16 cellular contexts compared by ENCODE assay signal in the genomic region with DNA sequence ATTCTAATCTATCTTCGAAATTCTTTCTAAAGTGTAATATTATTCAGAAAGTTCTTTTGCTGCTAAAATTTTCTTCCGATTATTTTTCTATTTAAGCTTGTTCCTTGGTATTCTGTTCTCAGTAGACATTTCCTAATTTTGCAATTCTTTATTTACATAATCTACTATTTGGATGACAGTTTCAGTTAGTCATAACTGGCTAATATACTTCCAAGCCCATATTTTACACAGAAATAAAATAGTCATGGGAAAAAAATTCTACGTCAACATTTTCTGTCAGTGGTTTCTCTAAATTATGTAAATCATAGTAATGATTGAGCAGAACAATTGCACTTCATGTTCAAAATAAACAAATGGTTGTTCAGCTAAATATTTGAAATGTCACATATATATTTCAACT.
DNase-seq lines count a peak whose midpoint lies in the region; TF ChIP-seq lines count a peak whose summit lies in the region.
"Had no signal": no experiment of that assay in that cellular context is flagged by ENCODE, and none has a peak within 500 bp of the region (broad histone marks: within the 10 kb centered on the region; RNA-seq: fewer than 3 reads in every experiment).

No MANE protein-coding gene starts in this region.

- no peaks in the 10 kb centered on the region for H3K9me3 ChIP-seq in breast epithelium
- no peaks in the 10 kb centered on the region for H3K9me3 ChIP-seq in adipocyte (ENCODE audit: control insufficient read depth, low read length)
- no peaks in the 10 kb centered on the region for H3K9me3 ChIP-seq in fibroblast of lung (ENCODE audit: control insufficient read depth, insufficient read depth, low read depth, low read length)

- no peak overlapping the region for H3K9ac ChIP-seq in adipocyte (ENCODE audit: low read length)
- H3K9ac ChIP-seq in fibroblast of lung (ENCODE audit: insufficient read depth, low read length): no peak overlapping the region

- no peaks in the 10 kb centered on the region for H4K20me1 ChIP-seq in fibroblast of lung (ENCODE audit: control insufficient read depth, extremely low read depth, insufficient read depth, low read length)

- H3K27me3 ChIP-seq in breast epithelium (no peaks in the 10 kb centered on the region), adipocyte (replicated peaks; ENCODE audit: control insufficient read depth, insufficient read depth, low read length) (no peaks in the 10 kb centered on the region), fibroblast of lung (ENCODE audit: control insufficient read depth, insufficient read depth, low read length) (no peaks in the 10 kb centered on the region)

- H3K36me3 ChIP-seq in breast epithelium: no peaks in the 10 kb centered on the region
- no peaks in the 10 kb centered on the region for H3K36me3 ChIP-seq in adipocyte (ENCODE audit: control insufficient read depth, insufficient read depth, low read length, severe bottlenecking)
- H3K36me3 ChIP-seq in fibroblast of lung (ENCODE audit: control insufficient read depth, insufficient read depth, low read length): no peaks in the 10 kb centered on the region

- intact Hi-C loops in MCF 10A (cut with micrococcal nuclease): no loop called here
- intact Hi-C loops in breast epithelium (cut with DNase I; ENCODE audit: low total_unique reads): no loop called here

- no peaks in the 10 kb centered on the region for H3K4me1 ChIP-seq in breast epithelium
- H3K4me1 ChIP-seq in adipocyte (ENCODE audit: control insufficient read depth, insufficient read depth, low read length): no peaks in the 10 kb centered on the region
- H3K4me1 ChIP-seq in fibroblast of lung (ENCODE audit: control insufficient read depth, extremely low read depth, insufficient read depth, low read length): no peaks in the 10 kb centered on the region

- no peak for TF ChIP-seq CTCF in MCF 10A (IDR thresholded peaks at IDR 0.05; ENCODE audit: unreplicated experiment)
- no peak for TF ChIP-seq CTCF in breast epithelium (IDR thresholded peaks at IDR 0.05)
- TF ChIP-seq CTCF in fibroblast of lung (conservative IDR thresholded peaks at IDR 0.05 in 1 of 2, IDR thresholded peaks at IDR 0.05 in 1 of 2; ENCODE audit: low read depth in 1 of 2, low read length in 2 of 2): no peak

- no peak overlapping the region for H2AFZ ChIP-seq in fibroblast of lung (ENCODE audit: low read length)

- POLR2A ChIA-PET in MCF 10A (lab: Yijun Ruan, JAX): interaction anchor here (0.6 kb wide), 1 partner anchor 198 kb away, joined by 3 read pairs; no protein-coding TSS in a partner anchor
- POLR2A ChIA-PET in activated CD4-positive, alpha-beta memory T cell treated with anti-CD3 and anti-CD28 coated beads, Interleukin-2, amount 10 ng/mL, durations not matched to agents 7 days and 5 days (lab: Charles Lee): no interaction called here

- H3K27ac Mint-ChIP-seq in MCF 10A (ENCODE audit: low read depth, unreplicated experiment): no peak overlapping the region
- no peak overlapping the region for H3K27ac Mint-ChIP-seq in activated CD4-positive, alpha-beta memory T cell treated with anti-CD3 and anti-CD28 coated beads, Interleukin-2, amount 10 ng/mL, durations not matched to agents 7 days and 5 days
- H3K27ac Mint-ChIP-seq: CD14-positive monocyte, H9, IgD-negative memory B cell had no signal

- no TSS peak for BruUV-seq in MCF 10A (replicated peaks; lab: Mats Ljungman, UMichigan)

- DNase-seq in MCF 10A (ENCODE audit: unreplicated experiment) (peak; percentile 45), breast epithelium (ENCODE audit: low spot score in 2 of 2) (no peak), adipocyte (ENCODE audit: low read depth) (peak; percentile 65), fibroblast of lung (ENCODE audit: low read depth in 2 of 2) (peak; percentile 26 to 87), germinal center (ENCODE audit: low spot score) (no peak), NCI-H345 treated with DMSO at 0.1 percent for 48 hours (lab: John Stamatoyannopoulos, UW; ENCODE audit: unreplicated experiment) (no peak), NCI-H1930 (lab: John Stamatoyannopoulos, UW) (no peak)
- DNase-seq in activated CD4-positive, alpha-beta memory T cell treated with anti-CD3 and anti-CD28 coated beads, Interleukin-2, amount 10 ng/mL, durations not matched to agents 7 days and 5 days: no peak
- DNase-seq: COR-L47, H9, NCI-H146, NCI-H446 had no signal

- H3K36me3 Mint-ChIP-seq in MCF 10A (ENCODE audit: insufficient read depth, unreplicated experiment): no peaks in the 10 kb centered on the region
- no peaks in the 10 kb centered on the region for H3K36me3 Mint-ChIP-seq in activated CD4-positive, alpha-beta memory T cell treated with anti-CD3 and anti-CD28 coated beads, Interleukin-2, amount 10 ng/mL, durations not matched to agents 7 days and 5 days (ENCODE audit: low read depth)
- H3K36me3 Mint-ChIP-seq: CD14-positive monocyte, IgD-negative memory B cell had no signal

- H3K27ac ChIP-seq in breast epithelium: no peak overlapping the region
- no peak overlapping the region for H3K27ac ChIP-seq in fibroblast of lung (ENCODE audit: insufficient read depth, low read length)
- H3K27ac ChIP-seq: 22Rv1, SK-N-MC had no signal

- H3K4me3 Mint-ChIP-seq in MCF 10A (ENCODE audit: unreplicated experiment): no peak overlapping the region
- H3K4me3 Mint-ChIP-seq in activated CD4-positive, alpha-beta memory T cell treated with anti-CD3 and anti-CD28 coated beads, Interleukin-2, amount 10 ng/mL, durations not matched to agents 7 days and 5 days: no peak overlapping the region
- H3K4me3 Mint-ChIP-seq: CD14-positive monocyte, H9, IgD-negative memory B cell had no signal

- no peak overlapping the region for H3K4me3 ChIP-seq in breast epithelium
- H3K4me3 ChIP-seq in adipocyte (ENCODE audit: low read length): no peak overlapping the region
- no peak overlapping the region for H3K4me3 ChIP-seq in fibroblast of lung (replicated peaks in 1 of 4; ENCODE audit: control extremely low read depth in 1 of 4, insufficient read depth in 1 of 4, low read depth in 3 of 4, low read length in 4 of 4)
- H3K4me3 ChIP-seq: SK-N-MC had no signal

- no peaks in the 10 kb centered on the region for H3K79me2 ChIP-seq in fibroblast of lung (ENCODE audit: control insufficient read depth, insufficient read depth, low read length)

- peaks cover 7% of the 10 kb centered on the region for H3K9me3 Mint-ChIP-seq in MCF 10A (ENCODE audit: unreplicated experiment)
- peaks cover 4% of the 10 kb centered on the region for H3K9me3 Mint-ChIP-seq in activated CD4-positive, alpha-beta memory T cell treated with anti-CD3 and anti-CD28 coated beads, Interleukin-2, amount 10 ng/mL, durations not matched to agents 7 days and 5 days
- H3K9me3 Mint-ChIP-seq: H9 had no signal

- CTCF ChIA-PET in MCF 10A (lab: Yijun Ruan, JAX): no interaction called here
- CTCF ChIA-PET in activated CD4-positive, alpha-beta memory T cell treated with anti-CD3 and anti-CD28 coated beads, Interleukin-2, amount 10 ng/mL, durations not matched to agents 7 days and 5 days (lab: Charles Lee): no interaction called here

- no peaks in the 10 kb centered on the region for H3K27me3 Mint-ChIP-seq in MCF 10A (ENCODE audit: insufficient read depth, unreplicated experiment)
- H3K27me3 Mint-ChIP-seq in activated CD4-positive, alpha-beta memory T cell treated with anti-CD3 and anti-CD28 coated beads, Interleukin-2, amount 10 ng/mL, durations not matched to agents 7 days and 5 days: no peaks in the 10 kb centered on the region
- H3K27me3 Mint-ChIP-seq: IgD-negative memory B cell had no signal

- H3K4me2 ChIP-seq in fibroblast of lung (ENCODE audit: extremely low read depth, insufficient read depth, low read length): no peak overlapping the region

- no peak for TF ChIP-seq POLR2A in breast epithelium (IDR thresholded peaks at IDR 0.05)

- no peaks in the 10 kb centered on the region for H3K4me1 Mint-ChIP-seq in MCF 10A (ENCODE audit: insufficient read depth, unreplicated experiment)
- no peaks in the 10 kb centered on the region for H3K4me1 Mint-ChIP-seq in activated CD4-positive, alpha-beta memory T cell treated with anti-CD3 and anti-CD28 coated beads, Interleukin-2, amount 10 ng/mL, durations not matched to agents 7 days and 5 days
- H3K4me1 Mint-ChIP-seq: CD14-positive monocyte, IgD-negative memory B cell had no signal

Comparison
In these comparisons a context has a peak if more than half of its experiments do, and no peak if none do; other contexts are left out.
1. DNase-seq: peak in MCF 10A (single experiment), adipocyte (single experiment) and fibroblast of lung (2 of 2); none in breast epithelium (0 of 2), activated CD4-positive, alpha-beta memory T cell treated with anti-CD3 and anti-CD28 coated beads, Interleukin-2, amount 10 ng/mL, durations not matched to agents 7 days and 5 days (single experiment), germinal center (single experiment), NCI-H345 treated with DMSO at 0.1 percent for 48 hours (single experiment) and NCI-H1930 (0 of 2).